14 cellular contexts compared by ENCODE assay signal in the genomic region with DNA sequence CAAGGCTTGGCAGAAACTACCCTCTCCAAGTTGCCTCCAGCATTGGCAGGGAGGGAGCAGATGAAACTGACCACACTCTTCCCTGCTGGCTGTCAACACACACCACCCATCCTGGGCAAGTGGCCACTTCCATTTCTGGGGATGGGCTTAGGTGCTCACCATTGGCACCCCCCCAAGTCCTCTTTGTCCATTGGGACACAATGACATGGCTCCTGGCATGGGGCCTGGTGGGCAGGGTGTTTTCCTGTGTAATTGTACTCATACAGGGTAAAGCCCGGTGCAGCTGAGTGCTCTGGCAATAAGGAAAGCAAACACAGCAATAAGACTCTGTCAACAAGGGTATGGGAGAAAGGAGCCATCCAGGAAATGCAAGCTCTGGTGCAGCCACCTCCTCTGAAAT. TPM values are rescaled to one million over a fixed set of nuclear protein-coding genes. Genes with fewer than 3 reads are reported as not detected.
DNase-seq lines count a peak whose midpoint lies in the region; ATAC-seq, FAIRE-seq and TF ChIP-seq lines count a peak whose summit lies in the region.
"Had no signal": no experiment of that assay in that cellular context is flagged by ENCODE, and none has a peak within 500 bp of the region (broad histone marks: within the 10 kb centered on the region; RNA-seq: fewer than 3 reads in every experiment).

No MANE protein-coding gene starts in this region.

- peak overlapping the region; percentile 27 for H3K4me2 ChIP-seq in PC-3 (ENCODE audit: low read length)

- no TSS peak for BruUV-seq in PC-3 (replicated peaks; lab: Mats Ljungman, UMichigan)

- intact Hi-C loops in PC-3 (cut with micrococcal nuclease) (loop anchor here (1.0 kb wide), 2 partner anchors 66 to 110 kb away; no protein-coding TSS in a partner anchor), kidney (cut with DNase I) (no loop called here)
- intact Hi-C loops in CD4-positive, alpha-beta memory T cell (cut with micrococcal nuclease): no loop called here

- H3K4me1 ChIP-seq in PC-3 (ENCODE audit: insufficient read depth, low read length): peaks cover 13% of the 10 kb centered on the region
- no peaks in the 10 kb centered on the region for H3K4me1 ChIP-seq in kidney (ENCODE audit: control insufficient read depth in 1 of 2, insufficient read depth in 1 of 2, low read depth in 1 of 2, low read length in 2 of 2)
- H3K4me1 ChIP-seq in endodermal cell (ENCODE audit: control insufficient read depth, insufficient read depth, low read length): peaks cover 2% of the 10 kb centered on the region
- H3K4me1 ChIP-seq in CD4-positive, alpha-beta memory T cell (ENCODE audit: insufficient read depth, low read length): no peaks in the 10 kb centered on the region

- H3K27me3 Mint-ChIP-seq in endodermal cell (ENCODE audit: insufficient read depth): peaks cover 2% of the 10 kb centered on the region
- peaks cover 1 to 5% of the 10 kb centered on the region in 2 donors for H3K27me3 Mint-ChIP-seq in CD4-positive, alpha-beta memory T cell

- H4K20me1 ChIP-seq in PC-3 (ENCODE audit: low read length): no peaks in the 10 kb centered on the region

- WGBS in endodermal cell (ENCODE audit: insufficient coverage in 1 of 2, insufficient read length in 1 of 2), 2 experiments: 85% methylated on average over 1 of the region's 1 CpG; no CpG with 5 or more reads in 1 of the 2 experiments

- TF ChIP-seq CTCF in PC-3 (conservative IDR thresholded peaks at IDR 0.05; ENCODE audit: low read depth, low read length): no peak
- TF ChIP-seq CTCF in kidney (IDR thresholded peaks at IDR 0.05; ENCODE audit: borderline replicate concordance, extremely low read depth, insufficient read depth): no peak
- no peak for TF ChIP-seq CTCF in endodermal cell (conservative IDR thresholded peaks at IDR 0.05)

- FAIRE-seq in kidney (lab: Jason Lieb, UNC): no peak

- no peak overlapping the region for H3K4me3 Mint-ChIP-seq in endodermal cell
- H3K4me3 Mint-ChIP-seq in CD4-positive, alpha-beta memory T cell: no peak overlapping the region
- H3K4me3 Mint-ChIP-seq: activated CD8-positive, alpha-beta T cell treated with anti-CD3 and anti-CD28 coated beads, Interleukin-2, amount 10 ng/mL, durations not matched to agents 7 days and 5 days; activated naive CD4-positive, alpha-beta T cell treated with anti-CD3 and anti-CD28 coated beads, Interleukin-2, amount 10 ng/mL, durations not matched to agents 7 days and 5 days; central memory CD8-positive, alpha-beta T cell; natural killer cell treated with Interleukin-12 subunit alpha and Interleukin-12 subunit beta and Interleukin-15 and Interleukin-18, amount 100 ng/mL, for 72 hours; T-helper 2 cell treated with Interferon-gamma antibody and Interleukin-4, amounts not matched to agents 5 μg/mL and 100 μg/mL, for 36 hours had no signal

- no peaks in the 10 kb centered on the region for H3K9me2 ChIP-seq in PC-3 (replicated peaks; ENCODE audit: low read length)

- no peaks in the 10 kb centered on the region for H3K27me3 ChIP-seq in PC-3 (ENCODE audit: low read length)
- H3K27me3 ChIP-seq in endodermal cell (ENCODE audit: control insufficient read depth, insufficient read depth, low read length, poor library complexity, severe bottlenecking): no peaks in the 10 kb centered on the region
- H3K27me3 ChIP-seq in CD4-positive, alpha-beta memory T cell (ENCODE audit: insufficient read depth, low read length): no peaks in the 10 kb centered on the region

- H3K27ac ChIP-seq in PC-3 (ENCODE audit: low read length) (peak overlapping the region; percentile 43), kidney (ENCODE audit: low read depth in 2 of 2, low read length in 2 of 2) (no peak overlapping the region), endodermal cell (ENCODE audit: low read depth, low read length) (no peak overlapping the region)
- no peak overlapping the region for H3K27ac ChIP-seq in CD4-positive, alpha-beta memory T cell (ENCODE audit: low read depth, low read length)

- H3K4me3 ChIP-seq in PC-3 (ENCODE audit: low read length) (no peak overlapping the region), kidney (ENCODE audit: low read length in 2 of 2) (no peak overlapping the region), endodermal cell (ENCODE audit: low read length) (no peak overlapping the region)
- H3K4me3 ChIP-seq in CD4-positive, alpha-beta memory T cell (ENCODE audit: low read length in 2 of 2): no peak overlapping the region

- peak; percentile 91 for DNase-seq in COLO668 (lab: John Stamatoyannopoulos, UW; ENCODE audit: unreplicated experiment)
- peak; percentile 27 to 95 (median 82) for DNase-seq in NCI-H1417 (lab: John Stamatoyannopoulos, UW)
- DNase-seq in PC-3: peak; percentile 95
- peak; percentile 41 for DNase-seq in kidney
- no peak for DNase-seq in endodermal cell
- no peak for DNase-seq in CD4-positive, alpha-beta memory T cell
- DNase-seq: activated CD8-positive, alpha-beta T cell treated with anti-CD3 and anti-CD28 coated beads, Interleukin-2, amount 10 ng/mL, durations not matched to agents 7 days and 5 days; activated naive CD4-positive, alpha-beta T cell treated with anti-CD3 and anti-CD28 coated beads, Interleukin-2, amount 10 ng/mL, durations not matched to agents 7 days and 5 days; MM.1S had no signal

- ATAC-seq in PC-3 (peak; percentile 98), HG03280 (IDR thresholded peaks at IDR 0.05; ENCODE audit: unreplicated experiment) (no peak), GM21528 (IDR thresholded peaks at IDR 0.05; ENCODE audit: low FRiP score, unreplicated experiment) (no peak)
- ATAC-seq: activated CD8-positive, alpha-beta T cell treated with anti-CD3 and anti-CD28 coated beads, Interleukin-2, amount 10 ng/mL, durations not matched to agents 7 days and 5 days; natural killer cell treated with Interleukin-12 subunit alpha and Interleukin-12 subunit beta and Interleukin-15 and Interleukin-18, amount 100 ng/mL, for 72 hours had no signal

- no peaks in the 10 kb centered on the region for H3F3A ChIP-seq in PC-3 (ENCODE audit: low read length, unreplicated experiment)

- no peaks in the 10 kb centered on the region for H3K79me2 ChIP-seq in PC-3 (ENCODE audit: low read length)

- peaks cover 14% of the 10 kb centered on the region for H3K4me1 Mint-ChIP-seq in endodermal cell
- H3K4me1 Mint-ChIP-seq in CD4-positive, alpha-beta memory T cell: no peaks in the 10 kb centered on the region
- H3K4me1 Mint-ChIP-seq: activated naive CD4-positive, alpha-beta T cell treated with anti-CD3 and anti-CD28 coated beads, Interleukin-2, amount 10 ng/mL, durations not matched to agents 7 days and 5 days; central memory CD8-positive, alpha-beta T cell had no signal

- CTCF ChIA-PET in PC-3 (lab: Charles Lee): interaction anchor here (0.6 kb wide), 1 partner anchor 109 kb away, joined by 4 read pairs; no protein-coding TSS in a partner anchor
- CTCF ChIA-PET in CD4-positive, alpha-beta memory T cell (lab: Charles Lee; ENCODE audit: partially characterized antibody): no interaction called here

- H3K9ac ChIP-seq in PC-3 (ENCODE audit: low read length) (no peak overlapping the region), kidney (ENCODE audit: low read length in 2 of 2) (no peak overlapping the region), endodermal cell (ENCODE audit: extremely low read depth, low read length, poor library complexity, severe bottlenecking) (no peak overlapping the region)

- POLR2A ChIA-PET in PC-3 (lab: Charles Lee; ENCODE audit: unreplicated experiment): no interaction called here
- POLR2A ChIA-PET in CD4-positive, alpha-beta memory T cell (lab: Charles Lee; ENCODE audit: partially characterized antibody): no interaction called here

- H3K36me3 ChIP-seq in PC-3 (ENCODE audit: low read depth, low read length) (no peaks in the 10 kb centered on the region), kidney (ENCODE audit: control insufficient read depth in 1 of 2, insufficient read depth in 2 of 2, low read length in 2 of 2) (no peaks in the 10 kb centered on the region), endodermal cell (ENCODE audit: control insufficient read depth, insufficient read depth, low read length) (no peaks in the 10 kb centered on the region)
- H3K36me3 ChIP-seq in CD4-positive, alpha-beta memory T cell (ENCODE audit: insufficient read depth, low read length): no peaks in the 10 kb centered on the region

- no peaks in the 10 kb centered on the region for H3K36me3 Mint-ChIP-seq in endodermal cell (ENCODE audit: low read depth)
- no peaks in the 10 kb centered on the region for H3K36me3 Mint-ChIP-seq in CD4-positive, alpha-beta memory T cell
- H3K36me3 Mint-ChIP-seq: activated naive CD4-positive, alpha-beta T cell treated with anti-CD3 and anti-CD28 coated beads, Interleukin-2, amount 10 ng/mL, durations not matched to agents 7 days and 5 days; natural killer cell treated with Interleukin-12 subunit alpha and Interleukin-12 subunit beta and Interleukin-15 and Interleukin-18, amount 100 ng/mL, for 72 hours had no signal

- H3K9me3 ChIP-seq in PC-3 (ENCODE audit: low read length) (no peaks in the 10 kb centered on the region), kidney (ENCODE audit: control insufficient read depth in 1 of 2, low read length in 2 of 2) (no peaks in the 10 kb centered on the region), endodermal cell (ENCODE audit: control insufficient read depth, low read length) (no peaks in the 10 kb centered on the region)
- H3K9me3 ChIP-seq in CD4-positive, alpha-beta memory T cell (ENCODE audit: control insufficient read depth in 1 of 2, low read length in 2 of 2): no peaks in the 10 kb centered on the region

- H2AFZ ChIP-seq in PC-3 (ENCODE audit: low read length): no peak overlapping the region

- no peak overlapping the region for H3K27ac Mint-ChIP-seq in endodermal cell
- peak overlapping the region in 1 of 7 donors; percentile 20 for H3K27ac Mint-ChIP-seq in CD4-positive, alpha-beta memory T cell
- H3K27ac Mint-ChIP-seq: activated CD8-positive, alpha-beta T cell treated with anti-CD3 and anti-CD28 coated beads, Interleukin-2, amount 10 ng/mL, durations not matched to agents 7 days and 5 days; activated naive CD4-positive, alpha-beta T cell treated with anti-CD3 and anti-CD28 coated beads, Interleukin-2, amount 10 ng/mL, durations not matched to agents 7 days and 5 days; natural killer cell treated with Interleukin-12 subunit alpha and Interleukin-12 subunit beta and Interleukin-15 and Interleukin-18, amount 100 ng/mL, for 72 hours; T-helper 2 cell treated with Interferon-gamma antibody and Interleukin-4, amounts not matched to agents 5 μg/mL and 100 μg/mL, for 36 hours had no signal

- H3K9me3 Mint-ChIP-seq in endodermal cell: no peaks in the 10 kb centered on the region
- H3K9me3 Mint-ChIP-seq in CD4-positive, alpha-beta memory T cell: no peaks in the 10 kb centered on the region
- H3K9me3 Mint-ChIP-seq: activated naive CD4-positive, alpha-beta T cell treated with anti-CD3 and anti-CD28 coated beads, Interleukin-2, amount 10 ng/mL, durations not matched to agents 7 days and 5 days; central memory CD8-positive, alpha-beta T cell; natural killer cell treated with Interleukin-12 subunit alpha and Interleukin-12 subunit beta and Interleukin-15 and Interleukin-18, amount 100 ng/mL, for 72 hours; T-helper 2 cell treated with Interferon-gamma antibody and Interleukin-4, amounts not matched to agents 5 μg/mL and 100 μg/mL, for 36 hours had no signal

RNA-seq across cellular contexts. Expression of a gene that starts 22.6 kb away (rescaled TPM):
- total RNA-seq in PC-3 (2014; rRNA removed) (2.9 and 4.1 TPM in 2 replicates), kidney (7.8 TPM), endodermal cell (not detected)
- polyA plus RNA-seq in kidney (ENCODE audit: insufficient read depth, low read depth, low replicate concordance): 62.9 TPM
- polyA plus RNA-seq in endodermal cell (2013, experiment 1 of 2): not detected
- polyA plus RNA-seq in endodermal cell (2013, experiment 2 of 2): 0.58 TPM
- not detected for total RNA-seq in CD4-positive, alpha-beta memory T cell
- polyA plus RNA-seq in CD4-positive, alpha-beta memory T cell: not detected
- total RNA-seq: activated CD8-positive, alpha-beta T cell treated with anti-CD3 and anti-CD28 coated beads, Interleukin-2, amount 10 ng/mL, durations not matched to agents 7 days and 5 days; natural killer cell treated with Interleukin-12 subunit alpha and Interleukin-12 subunit beta and Interleukin-15 and Interleukin-18, amount 100 ng/mL, for 72 hours had no signal

Comparison
In these comparisons a context has a peak if more than half of its experiments do, and no peak if none do; other contexts are left out.
1. DNase-seq: peak in COLO668 (single experiment), NCI-H1417 (3 of 3), PC-3 (single experiment) and kidney (single experiment); none in endodermal cell (single experiment) and CD4-positive, alpha-beta memory T cell (0 of 5).